ENCODE assay signal across 19 cellular contexts in the genomic region with DNA sequence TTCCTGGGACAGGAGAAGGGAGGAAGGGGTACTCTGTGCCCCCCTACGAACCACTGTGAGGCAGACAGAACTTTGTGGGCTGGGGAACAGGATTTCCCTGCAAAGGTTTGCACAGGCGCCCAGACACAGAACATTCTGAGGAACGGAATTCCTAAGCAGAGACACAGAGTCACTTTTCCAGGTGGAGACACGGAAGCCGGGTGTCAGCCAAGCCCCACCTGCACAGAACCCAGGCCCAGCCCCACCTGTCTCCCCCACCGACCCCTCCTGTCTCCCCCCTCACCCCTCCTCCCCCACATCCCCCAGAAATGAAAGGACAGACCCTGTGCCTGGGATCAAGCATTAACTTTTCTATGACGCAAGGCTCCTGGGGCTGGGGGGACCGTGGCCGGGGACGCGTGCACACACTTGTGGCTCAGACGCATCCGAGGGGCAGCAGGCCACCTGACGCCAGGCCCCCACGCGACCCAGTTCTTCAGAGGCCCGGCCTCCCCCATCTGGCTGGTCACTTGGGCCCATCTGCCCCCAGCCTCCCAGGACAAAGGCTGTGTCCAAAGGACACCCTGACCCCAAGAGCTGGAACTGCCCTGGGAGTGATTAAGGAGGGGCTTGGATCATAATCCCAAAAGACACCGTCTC. TPM values are rescaled to one million over a fixed set of nuclear protein-coding genes. Genes with fewer than 3 reads are reported as not detected.
DNase-seq lines count a peak whose midpoint lies in the region; ATAC-seq, FAIRE-seq and TF ChIP-seq lines count a peak whose summit lies in the region.
"Had no signal": no experiment of that assay in that cellular context is flagged by ENCODE, and none has a peak within 500 bp of the region (broad histone marks: within the 10 kb centered on the region; RNA-seq: fewer than 3 reads in every experiment).

No MANE protein-coding gene starts in this region.

- FAIRE-seq in kidney (lab: Jason Lieb, UNC) = no peak
- FAIRE-seq: K562 had no signal

- peaks cover 0 to 7% (median 0%) of the 10 kb centered on the region in 11 experiments; a peak in 1 of 22 replicates for H3K27me3 ChIP-seq in BLaER1 treated with 17β-estradiol and CSF1 and Interleukin-3, amounts not matched to agents 10 nM and 100 nM
- no peaks in the 10 kb centered on the region for H3K27me3 ChIP-seq in HL-60 (ENCODE audit: insufficient read depth, poor library complexity, severe bottlenecking)
- peaks cover 0 to 6% (median 0%) of the 10 kb centered on the region in 7 donors for H3K27me3 ChIP-seq in spleen (replicated peaks in 1 of 7)
- H3K27me3 ChIP-seq in colonic mucosa = no peaks in the 10 kb centered on the region

- peaks cover 60 to 86% (median 71%) of the 10 kb centered on the region in 10 experiments for H3K4me1 ChIP-seq in BLaER1 treated with 17β-estradiol and CSF1 and Interleukin-3, amounts not matched to agents 10 nM and 100 nM
- H3K4me1 ChIP-seq in kidney (ENCODE audit: control insufficient read depth in 1 of 2, insufficient read depth in 1 of 2, low read depth in 1 of 2, low read length in 2 of 2) = no peaks in the 10 kb centered on the region
- peaks cover 0 to 66% (median 38%) of the 10 kb centered on the region in 6 donors for H3K4me1 ChIP-seq in spleen
- no peaks in the 10 kb centered on the region for H3K4me1 ChIP-seq in colonic mucosa
- H3K4me1 ChIP-seq: Caco-2 had no signal

- 40 to 69% (median 54%) methylated on average over 14 to 18 of the region's 18 CpGs for WGBS in spleen, 5 donors

- ATAC-seq in GM19023 (IDR thresholded peaks at IDR 0.05; ENCODE audit: unreplicated experiment) = no peak
- ATAC-seq: HCT116, K562 had no signal

- peak overlapping the region; percentile 60 to 97 (median 87) for H3K4me2 ChIP-seq in BLaER1 treated with 17β-estradiol and CSF1 and Interleukin-3, amounts not matched to agents 10 nM and 100 nM

- H3K9me3 ChIP-seq in BLaER1 treated with 17β-estradiol and CSF1 and Interleukin-3, amounts not matched to agents 10 nM and 100 nM (replicated peaks in 1 of 11) = no peaks in the 10 kb centered on the region
- H3K9me3 ChIP-seq in kidney (ENCODE audit: control insufficient read depth in 1 of 2, low read length in 2 of 2) = no peaks in the 10 kb centered on the region
- H3K9me3 ChIP-seq in spleen = no peaks in the 10 kb centered on the region
- H3K9me3 ChIP-seq in colonic mucosa = no peaks in the 10 kb centered on the region
- H3K9me3 ChIP-seq: Caco-2 had no signal

- intact Hi-C loops in kidney (cut with DNase I) (no loop called here), spleen (cut with DNase I; ENCODE audit: low total_unique reads) (no loop called here), colonic mucosa (cut with DNase I) (no loop called here)

- no peak for DNase-seq in HL-60 (ENCODE audit: low read depth in 1 of 2, low spot score in 1 of 2)
- peak; percentile 59 for DNase-seq in kidney
- no peak for DNase-seq in spleen
- DNase-seq in HPDE6-E6E7 (ENCODE audit: extremely low spot score) = no peak
- no peak for DNase-seq in colonic mucosa
- DNase-seq: Caco-2; CD4-positive, CD25-positive, alpha-beta regulatory T cell; DMS153; NCI-H187; NCI-H345; NCI-H69; NK-92 treated with Interleukin-12 subunit alpha and Interleukin-12 subunit beta, amount 100 ng/mL, for 24 hours; OCI-M1; SIG-M5 had no signal

- H3K36me3 ChIP-seq in BLaER1 treated with 17β-estradiol and CSF1 and Interleukin-3, amounts not matched to agents 10 nM and 100 nM = no peaks in the 10 kb centered on the region
- H3K36me3 ChIP-seq in kidney (ENCODE audit: control insufficient read depth in 1 of 2, insufficient read depth in 2 of 2, low read length in 2 of 2) = no peaks in the 10 kb centered on the region
- H3K36me3 ChIP-seq in spleen = no peaks in the 10 kb centered on the region
- H3K36me3 ChIP-seq in colonic mucosa = no peaks in the 10 kb centered on the region

- TF ChIP-seq CTCF in HL-60 (IDR thresholded peaks at IDR 0.05; ENCODE audit: insufficient read depth, low read length) (no peak), kidney (IDR thresholded peaks at IDR 0.05; ENCODE audit: borderline replicate concordance, extremely low read depth, insufficient read depth) (no peak), spleen (IDR thresholded peaks at IDR 0.05 in 8 of 11, conservative IDR thresholded peaks at IDR 0.05 in 3 of 11) (no peak), colonic mucosa (IDR thresholded peaks at IDR 0.05) (no peak)

- H3K4me3 ChIP-seq in BLaER1 treated with 17β-estradiol and CSF1 and Interleukin-3, amounts not matched to agents 10 nM and 100 nM = peak overlapping the region in 3 of 10 experiments; percentile 4 to 47 (median 39); a peak in 2 of 20 replicates
- H3K4me3 ChIP-seq in HL-60 (replicated peaks; ENCODE audit: insufficient read depth, low read length) = no peak overlapping the region; the same call in 1 of the 2 replicates
- no peak overlapping the region for H3K4me3 ChIP-seq in kidney (ENCODE audit: low read length in 2 of 2)
- H3K4me3 ChIP-seq in spleen = peak overlapping the region in 4 of 8 donors; percentile 8 to 56 (median 26)
- no peak overlapping the region for H3K4me3 ChIP-seq in colonic mucosa
- H3K4me3 ChIP-seq: K562 had no signal

- H4K20me1 ChIP-seq in BLaER1 treated with 17β-estradiol and CSF1 and Interleukin-3, amounts not matched to agents 10 nM and 100 nM = no peaks in the 10 kb centered on the region

- peak overlapping the region in 9 of 11 experiments; percentile 32 to 71 (median 46); a peak in 11 of 22 replicates for H3K9ac ChIP-seq in BLaER1 treated with 17β-estradiol and CSF1 and Interleukin-3, amounts not matched to agents 10 nM and 100 nM
- H3K9ac ChIP-seq in kidney (ENCODE audit: low read length in 2 of 2) (no peak overlapping the region), colonic mucosa (ENCODE audit: low read depth in 2 of 2, low read length in 2 of 2) (no peak overlapping the region)

- H3K27ac ChIP-seq in BLaER1 treated with 17β-estradiol and CSF1 and Interleukin-3, amounts not matched to agents 10 nM and 100 nM = peak overlapping the region; percentile 41 to 85 (median 69); a peak in 19 of 22 replicates
- H3K27ac ChIP-seq in HL-60 (replicated peaks) (peak overlapping the region; percentile 64), kidney (ENCODE audit: low read depth in 2 of 2, low read length in 2 of 2) (no peak overlapping the region), spleen (peak overlapping the region in 7 of 8 donors; percentile 65 to 92 (median 81)), colonic mucosa (no peak overlapping the region)

- no peak for TF ChIP-seq POLR2A in spleen (IDR thresholded peaks at IDR 0.05)

RNA-seq across cellular contexts. Expression of a gene that starts 14.1 kb away (rescaled TPM):
- total RNA-seq in kidney (not detected), spleen (not detected), colonic mucosa (not detected)
- polyA plus RNA-seq in kidney (ENCODE audit: insufficient read depth, low read depth, low replicate concordance) (not detected), spleen (not detected)
- total RNA-seq: Caco-2; CD4-positive, CD25-positive, alpha-beta regulatory T cell; K562; RPMI7951 had no signal
- polyA plus RNA-seq: CD4-positive, CD25-positive, alpha-beta regulatory T cell; K562 had no signal

RNA-seq across cellular contexts. Expression of a gene that starts 14.9 kb away (rescaled TPM):
- 4.2 TPM for total RNA-seq in kidney
- 0.65 TPM for polyA plus RNA-seq in kidney (ENCODE audit: insufficient read depth, low read depth, low replicate concordance)
- total RNA-seq in spleen = 10 to 100 TPM; 10.9 to 69.5 (median 23.2) TPM
- polyA plus RNA-seq in spleen = 10 to 100 TPM in 1 of 3 donors, 1 to 10 TPM in 2; 2.5 to 17.4 (median 7.1) TPM
- total RNA-seq in colonic mucosa = 10 to 100 TPM in 1 of 2 donors, 1 to 10 TPM in 1; 9.1 to 13.3 TPM
- total RNA-seq: CD4-positive, CD25-positive, alpha-beta regulatory T cell; RPMI7951 had no signal

Comparison
In these comparisons a context has a peak if more than half of its experiments do, and no peak if none do; other contexts are left out.
1. H3K27ac ChIP-seq: peak in BLaER1 treated with 17β-estradiol and CSF1 and Interleukin-3, amounts not matched to agents 10 nM and 100 nM (11 of 11), HL-60 (single experiment) and spleen (7 of 8); none in kidney (0 of 2) and colonic mucosa (single experiment).
2. H3K9ac ChIP-seq: peak in BLaER1 treated with 17β-estradiol and CSF1 and Interleukin-3, amounts not matched to agents 10 nM and 100 nM (9 of 11); none in kidney (0 of 2) and colonic mucosa (0 of 2).